Comparison of ENCODE assay signal across 8 cellular contexts in the genomic region with DNA sequence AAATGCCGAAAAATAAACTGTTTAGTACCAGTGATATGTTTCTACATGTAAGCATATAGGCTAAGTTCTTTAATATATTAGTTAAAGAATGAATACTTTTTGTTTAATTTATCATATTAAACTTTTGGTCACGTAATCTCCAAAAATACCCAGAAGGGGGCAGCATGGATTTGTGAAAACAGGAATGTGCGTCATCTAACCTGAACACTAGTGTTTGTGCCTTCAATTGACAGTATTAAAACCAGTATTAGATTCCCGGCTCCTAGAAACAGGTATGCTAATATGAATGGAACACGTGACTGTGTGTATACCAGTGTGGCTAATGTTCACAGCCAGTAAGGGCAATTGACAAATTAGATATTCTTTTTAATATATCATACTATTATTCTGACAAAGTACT. TPM values are rescaled to one million over a fixed set of nuclear protein-coding genes. Genes with fewer than 3 reads are reported as not detected.
DNase-seq lines count a peak whose midpoint lies in the region; ATAC-seq, FAIRE-seq and TF ChIP-seq lines count a peak whose summit lies in the region.

No MANE protein-coding gene starts in this region.

- intact Hi-C loops in transverse colon (cut with DNase I; ENCODE audit: low total_unique reads), result no loop called here

- no peak overlapping the region for H3K4me2 ChIP-seq in MM.1S (ENCODE audit: low read depth, low read length)
- peak overlapping the region; percentile 42 for H3K4me2 ChIP-seq in SU-DHL-6 (ENCODE audit: low read depth, low read length, poor library complexity, severe bottlenecking)

- H3K79me2 ChIP-seq in MM.1S (ENCODE audit: low read length), result no peaks in the 10 kb centered on the region
- no peaks in the 10 kb centered on the region for H3K79me2 ChIP-seq in SU-DHL-6 (ENCODE audit: insufficient read depth, low read length)

- H4K20me1 ChIP-seq in MM.1S (ENCODE audit: insufficient read depth, low read length) (no peaks in the 10 kb centered on the region), SU-DHL-6 (ENCODE audit: low read depth, low read length) (no peaks in the 10 kb centered on the region)

- no peak overlapping the region for H2AFZ ChIP-seq in MM.1S (ENCODE audit: low read length)
- peak overlapping the region; percentile 69 for H2AFZ ChIP-seq in SU-DHL-6 (ENCODE audit: low read depth, low read length, severe bottlenecking)

- no peak for TF ChIP-seq POLR2A in transverse colon (IDR thresholded peaks at IDR 0.05)

- H3K9ac ChIP-seq in MM.1S (ENCODE audit: low read length) (no peak overlapping the region), SU-DHL-6 (ENCODE audit: low read length) (no peak overlapping the region)

- WGBS in transverse colon (ENCODE audit: low coverage in 1 of 2), 2 donors, result 53 to 57% methylated on average over 5 of the region's 5 CpGs

- H3K4me1 ChIP-seq in MM.1S (ENCODE audit: low read length) (no peaks in the 10 kb centered on the region), transverse colon (no peaks in the 10 kb centered on the region)

- in situ Hi-C loops in transverse colon (cut with MboI; ENCODE audit: low pct_ligation_motif_present in 1 of 4, low pct_unique_long_range_greater_than_20kb in 1 of 4, low sequenced_read_pairs in 3 of 4), result no loop called here

- TF ChIP-seq EP300 in transverse colon (IDR thresholded peaks at IDR 0.05; ENCODE audit: low read depth), result no peak

- no peaks in the 10 kb centered on the region for H3K27me3 ChIP-seq in MM.1S (replicated peaks; ENCODE audit: insufficient read depth, low read length)
- no peaks in the 10 kb centered on the region for H3K27me3 ChIP-seq in SU-DHL-6 (ENCODE audit: low read length)
- H3K27me3 ChIP-seq in transverse colon, result no peaks in the 10 kb centered on the region

- H3F3A ChIP-seq in MM.1S (ENCODE audit: insufficient read depth, low read length) (no peaks in the 10 kb centered on the region), SU-DHL-6 (ENCODE audit: insufficient read depth) (peaks cover 16% of the 10 kb centered on the region)

- FAIRE-seq in frontal cortex (lab: Jason Lieb, UNC), result peak; percentile 92

- DNase-seq in DMS53 (lab: John Stamatoyannopoulos, UW), result peak; percentile 84
- peak; percentile 25 for DNase-seq in MM.1S
- DNase-seq in frontal cortex (ENCODE audit: low spot score in 2 of 2), result peak in 1 of 2 donors; percentile 19
- DNase-seq in transverse colon, result no peak
- DNase-seq in SK-N-DZ (ENCODE audit: low spot score), result no peak

- H3K27ac ChIP-seq in 22Rv1 (no peak overlapping the region), MM.1S (ENCODE audit: low read length) (no peak overlapping the region), SU-DHL-6 (ENCODE audit: low read depth, low read length) (peak overlapping the region; percentile 28; the same call in 1 of the 2 replicates), transverse colon (no peak overlapping the region)

- no peak for ATAC-seq in GM18502 (IDR thresholded peaks at IDR 0.05; ENCODE audit: poor library complexity, unreplicated experiment)

- H3K36me3 ChIP-seq in MM.1S (replicated peaks; ENCODE audit: insufficient read depth, low read length), result no peaks in the 10 kb centered on the region
- peaks cover 5% of the 10 kb centered on the region; the same call in 1 of the 2 replicates for H3K36me3 ChIP-seq in SU-DHL-6 (ENCODE audit: low read length)
- no peaks in the 10 kb centered on the region for H3K36me3 ChIP-seq in transverse colon

- H3K4me3 ChIP-seq in MM.1S (ENCODE audit: low read length), result no peak overlapping the region
- no peak overlapping the region for H3K4me3 ChIP-seq in SU-DHL-6 (ENCODE audit: insufficient read depth, low read length, poor library complexity, severe bottlenecking)
- no peak overlapping the region for H3K4me3 ChIP-seq in transverse colon

- TF ChIP-seq CTCF in 22Rv1 (IDR thresholded peaks at IDR 0.05), result peak; percentile 79
- TF ChIP-seq CTCF in MM.1S (IDR thresholded peaks at IDR 0.05; ENCODE audit: low read length), result peak; percentile 38
- TF ChIP-seq CTCF in SU-DHL-6 (IDR thresholded peaks at IDR 0.05; ENCODE audit: insufficient read depth, low read length, poor library complexity, severe bottlenecking), result peak; percentile 64
- TF ChIP-seq CTCF in transverse colon (IDR thresholded peaks at IDR 0.05), result peak in 4 of 5 experiments; percentile 17 to 27 (median 20)

- H3K9me3 ChIP-seq in MM.1S (replicated peaks; ENCODE audit: insufficient read depth, low read length) (no peaks in the 10 kb centered on the region), SU-DHL-6 (ENCODE audit: insufficient read depth, low read length) (no peaks in the 10 kb centered on the region), transverse colon (no peaks in the 10 kb centered on the region)

- H3K9me2 ChIP-seq in MM.1S (replicated peaks; ENCODE audit: insufficient read depth, low read length) (no peaks in the 10 kb centered on the region), SU-DHL-6 (replicated peaks; ENCODE audit: insufficient read depth, low read length) (no peaks in the 10 kb centered on the region)

RNA-seq across cellular contexts. Expression of a gene that starts 51.8 kb away (rescaled TPM):
- total RNA-seq in frontal cortex, result 113 TPM
- total RNA-seq in transverse colon, result 10 to 100 TPM; 14.9 to 37.5 (median 27.9) TPM
- 3.3 and 6.8 TPM in 2 replicates for polyA plus RNA-seq in SK-N-DZ (2014; cell fraction: cytosol; rRNA removed)
- 2.2 and 3.0 TPM in 2 replicates for polyA plus RNA-seq in SK-N-DZ (2014; cell fraction: nucleus; rRNA removed)

Comparison
In these comparisons a context has a peak if more than half of its experiments do, and no peak if none do; other contexts are left out.
1. CTCF ChIP-seq: peak in every context shown above with its lines; median percentile 79 in 22Rv1; 64 in SU-DHL-6; 38 in MM.1S; 20 in transverse colon.
2. DNase-seq: peak in DMS53 (single experiment) and MM.1S (single experiment); none in transverse colon (single experiment) and SK-N-DZ (single experiment).